15 cellular contexts compared by ENCODE assay signal in the genomic region with DNA sequence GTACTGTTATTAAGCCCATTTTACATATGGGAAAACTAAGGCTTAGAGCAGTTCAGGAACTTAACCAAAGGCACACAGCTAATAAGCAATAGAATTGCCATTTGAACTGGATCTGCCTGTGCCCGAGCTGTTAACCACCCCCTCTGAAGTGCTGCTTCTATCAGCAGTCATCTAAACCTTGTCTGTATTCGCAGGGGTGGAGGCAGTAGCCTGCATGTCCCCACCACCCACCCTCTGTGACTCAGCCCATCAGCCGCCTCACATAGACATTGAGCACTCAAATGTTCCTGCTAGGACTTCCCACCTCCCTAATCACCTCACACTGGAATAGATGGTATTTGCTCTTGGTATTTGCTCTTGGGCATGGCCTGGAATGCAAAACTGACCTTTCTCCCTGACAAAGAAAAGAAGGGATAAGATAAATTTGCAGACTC. TPM values are rescaled to one million over a fixed set of nuclear protein-coding genes. Genes with fewer than 3 reads are reported as not detected.
DNase-seq lines count a peak whose midpoint lies in the region; ATAC-seq and TF ChIP-seq lines count a peak whose summit lies in the region.
"Had no signal": no experiment of that assay in that cellular context is flagged by ENCODE, and none has a peak within 500 bp of the region (broad histone marks: within the 10 kb centered on the region; RNA-seq: fewer than 3 reads in every experiment).

No MANE protein-coding gene starts in this region.

- H3K4ac ChIP-seq in trophoblast cell (ENCODE audit: low read depth, low read length), result no peak overlapping the region

- H3K79me2 ChIP-seq in trophoblast cell (ENCODE audit: control insufficient read depth, insufficient read depth, low read length, poor library complexity), result no peaks in the 10 kb centered on the region

- H3K4me1 Mint-ChIP-seq in WTC11, result peaks cover 12% of the 10 kb centered on the region
- H3K4me1 Mint-ChIP-seq in progenitor cell of endocrine pancreas (ENCODE audit: low read depth), result peaks cover 30% of the 10 kb centered on the region

- no peak overlapping the region for H2BK5ac ChIP-seq in trophoblast cell (ENCODE audit: low read depth, low read length, poor library complexity)

- WGBS in trophoblast cell (ENCODE audit: extremely low coverage, insufficient coverage, insufficient read length), result no CpG with 5 or more reads among the region's 3 CpGs

- CTCF ChIA-PET in WTC11 (lab: Charles Lee), result no interaction called here

- H3K23ac ChIP-seq in trophoblast cell (ENCODE audit: low read length), result no peak overlapping the region

- POLR2A ChIA-PET in WTC11 (lab: Charles Lee), result no interaction called here

- H3K9me3 Mint-ChIP-seq in WTC11 (peaks cover 7% of the 10 kb centered on the region), progenitor cell of endocrine pancreas (ENCODE audit: low read depth) (no peaks in the 10 kb centered on the region)
- H3K9me3 Mint-ChIP-seq: activated naive CD8-positive, alpha-beta T cell treated with anti-CD3 and anti-CD28 coated beads, Interleukin-2, amount 10 ng/mL, durations not matched to agents 7 days and 5 days; CD8-positive, alpha-beta T cell had no signal

- H3K9me3 ChIP-seq in trophoblast cell (ENCODE audit: insufficient read depth, low read depth, low read length), result peaks cover 2% of the 10 kb centered on the region

- no peak overlapping the region for H3K4me2 ChIP-seq in trophoblast cell (ENCODE audit: low read length)
- H3K4me2 ChIP-seq: KMS-11 had no signal

- H4K91ac ChIP-seq in trophoblast cell (ENCODE audit: low read depth, low read length), result no peak overlapping the region

- H3K27me3 ChIP-seq in trophoblast cell (ENCODE audit: insufficient read depth, low read length), result no peaks in the 10 kb centered on the region

- H3K4me3 ChIP-seq in trophoblast cell (ENCODE audit: low read depth, low read length), result no peak overlapping the region
- H3K4me3 ChIP-seq in coronary artery, result no peak overlapping the region

- no peak overlapping the region for H4K8ac ChIP-seq in trophoblast cell (ENCODE audit: low read depth, low read length)

- H2BK12ac ChIP-seq in trophoblast cell (ENCODE audit: low read length), result no peak overlapping the region

- H3K4me3 Mint-ChIP-seq in WTC11 (no peak overlapping the region), progenitor cell of endocrine pancreas (ENCODE audit: low read depth) (no peak overlapping the region)
- H3K4me3 Mint-ChIP-seq: activated naive CD8-positive, alpha-beta T cell treated with anti-CD3 and anti-CD28 coated beads, Interleukin-2, amount 10 ng/mL, durations not matched to agents 7 days and 5 days; CD8-positive, alpha-beta T cell had no signal

- TF ChIP-seq CTCF in WTC11 (IDR thresholded peaks at IDR 0.05) (no peak), coronary artery (IDR thresholded peaks at IDR 0.05) (no peak), progenitor cell of endocrine pancreas (IDR thresholded peaks at IDR 0.05; ENCODE audit: unreplicated experiment) (no peak)

- ATAC-seq in WTC11 (peak; percentile 55), left cardiac atrium (peak; percentile 70), GM18520 (IDR thresholded peaks at IDR 0.05; ENCODE audit: unreplicated experiment) (no peak), HG03039 (IDR thresholded peaks at IDR 0.05; ENCODE audit: unreplicated experiment) (no peak)

- H3K27ac Mint-ChIP-seq in WTC11 (no peak overlapping the region), progenitor cell of endocrine pancreas (no peak overlapping the region)
- H3K27ac Mint-ChIP-seq: activated naive CD8-positive, alpha-beta T cell treated with anti-CD3 and anti-CD28 coated beads, Interleukin-2, amount 10 ng/mL, durations not matched to agents 7 days and 5 days; CD8-positive, alpha-beta T cell had no signal

- H3K27ac ChIP-seq in trophoblast cell (ENCODE audit: low read depth, low read length) (no peak overlapping the region), coronary artery (peak overlapping the region in 1 of 2 donors; percentile 56)
- H3K27ac ChIP-seq: KMS-11 had no signal

- DNase-seq in HK-2 (ENCODE audit: unreplicated experiment), result peak; percentile 53
- no peak for DNase-seq in WTC11 (ENCODE audit: low spot score)
- DNase-seq in left cardiac atrium, result no peak
- peak; percentile 89 to 90 for DNase-seq in trophoblast cell
- DNase-seq in coronary artery (ENCODE audit: low spot score), result no peak
- DNase-seq in progenitor cell of endocrine pancreas (ENCODE audit: low spot score, unreplicated experiment), result no peak
- DNase-seq: activated naive CD8-positive, alpha-beta T cell treated with anti-CD3 and anti-CD28 coated beads, Interleukin-2, amount 10 ng/mL, durations not matched to agents 7 days and 5 days; CD8-positive, alpha-beta T cell; effector memory CD4-positive, alpha-beta T cell; GOT3; midbrain; T1000 had no signal

- H3K27me3 Mint-ChIP-seq in WTC11 (ENCODE audit: low read depth) (no peaks in the 10 kb centered on the region), progenitor cell of endocrine pancreas (no peaks in the 10 kb centered on the region)

- H3K18ac ChIP-seq in trophoblast cell (ENCODE audit: low read length), result no peak overlapping the region

- no peak overlapping the region for H3K14ac ChIP-seq in trophoblast cell (ENCODE audit: low read length)

- H3K9ac ChIP-seq in trophoblast cell (ENCODE audit: low read length), result no peak overlapping the region
- H3K9ac ChIP-seq: KMS-11 had no signal

- intact Hi-C loops in left cardiac atrium (cut with DNase I), result no loop called here

- H2BK120ac ChIP-seq in trophoblast cell (ENCODE audit: insufficient read depth, low read length, poor library complexity), result no peak overlapping the region

- H3K4me1 ChIP-seq in trophoblast cell (ENCODE audit: control insufficient read depth in 1 of 2, insufficient read depth in 2 of 2, low read length in 2 of 2), result peaks cover 20 to 32% of the 10 kb centered on the region in 2 experiments

- no peak overlapping the region for H4K12ac ChIP-seq in trophoblast cell (ENCODE audit: low read depth, low read length)

- H3K36me3 Mint-ChIP-seq in WTC11 (peaks cover 8% of the 10 kb centered on the region), progenitor cell of endocrine pancreas (ENCODE audit: insufficient read depth) (peaks cover 24% of the 10 kb centered on the region)
- H3K36me3 Mint-ChIP-seq: activated naive CD8-positive, alpha-beta T cell treated with anti-CD3 and anti-CD28 coated beads, Interleukin-2, amount 10 ng/mL, durations not matched to agents 7 days and 5 days; CD8-positive, alpha-beta T cell had no signal

- H3K79me1 ChIP-seq in trophoblast cell (ENCODE audit: low read length), result peaks cover 20% of the 10 kb centered on the region

- H2AFZ ChIP-seq in trophoblast cell (ENCODE audit: insufficient read depth, low read length, poor library complexity), result no peak overlapping the region

- peaks cover 10 to 28% of the 10 kb centered on the region in 2 experiments for H3K36me3 ChIP-seq in trophoblast cell (ENCODE audit: control insufficient read depth in 1 of 2, insufficient read depth in 2 of 2, low read length in 2 of 2)

- H2AK5ac ChIP-seq in trophoblast cell (ENCODE audit: low read length), result no peak overlapping the region

TF ChIP-seq in WTC11, 78 proteins besides CTCF, POLR2A, EP300 and RAD21 (continues in another document):
- no peak for TF ChIP-seq ETV6 (CRISPR knock-in tag; IDR thresholded peaks at IDR 0.05)
- TF ChIP-seq, protein P1, sequence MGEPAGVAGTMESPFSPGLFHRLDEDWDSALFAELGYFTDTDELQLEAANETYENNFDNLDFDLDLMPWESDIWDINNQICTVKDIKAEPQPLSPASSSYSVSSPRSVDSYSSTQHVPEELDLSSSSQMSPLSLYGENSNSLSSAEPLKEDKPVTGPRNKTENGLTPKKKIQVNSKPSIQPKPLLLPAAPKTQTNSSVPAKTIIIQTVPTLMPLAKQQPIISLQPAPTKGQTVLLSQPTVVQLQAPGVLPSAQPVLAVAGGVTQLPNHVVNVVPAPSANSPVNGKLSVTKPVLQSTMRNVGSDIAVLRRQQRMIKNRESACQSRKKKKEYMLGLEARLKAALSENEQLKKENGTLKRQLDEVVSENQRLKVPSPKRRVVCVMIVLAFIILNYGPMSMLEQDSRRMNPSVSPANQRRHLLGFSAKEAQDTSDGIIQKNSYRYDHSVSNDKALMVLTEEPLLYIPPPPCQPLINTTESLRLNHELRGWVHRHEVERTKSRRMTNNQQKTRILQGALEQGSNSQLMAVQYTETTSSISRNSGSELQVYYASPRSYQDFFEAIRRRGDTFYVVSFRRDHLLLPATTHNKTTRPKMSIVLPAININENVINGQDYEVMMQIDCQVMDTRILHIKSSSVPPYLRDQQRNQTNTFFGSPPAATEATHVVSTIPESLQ (CRISPR knock-in tag; IDR thresholded peaks at IDR 0.05), result no peak
- no peak for TF ChIP-seq ZNF671 (CRISPR knock-in tag; IDR thresholded peaks at IDR 0.05)
- TF ChIP-seq TCF7 (CRISPR knock-in tag; IDR thresholded peaks at IDR 0.05; ENCODE audit: low read depth), result no peak
- TF ChIP-seq ZSCAN18 (CRISPR knock-in tag; IDR thresholded peaks at IDR 0.05), result no peak
- TF ChIP-seq IRF2 (CRISPR knock-in tag; IDR thresholded peaks at IDR 0.05; ENCODE audit: borderline replicate concordance, low read depth), result no peak
- TF ChIP-seq ZNF121 (CRISPR knock-in tag; IDR thresholded peaks at IDR 0.05), result no peak
- TF ChIP-seq NFYB (CRISPR knock-in tag; conservative IDR thresholded peaks at IDR 0.05; ENCODE audit: low read depth), result no peak
- TF ChIP-seq ZNF416 (CRISPR knock-in tag; IDR thresholded peaks at IDR 0.05), result no peak
- no peak for TF ChIP-seq OVOL2 (CRISPR knock-in tag; IDR thresholded peaks at IDR 0.05; ENCODE audit: borderline replicate concordance)
- no peak for TF ChIP-seq NR3C1 (CRISPR knock-in tag; conservative IDR thresholded peaks at IDR 0.05; ENCODE audit: low read depth)

RNA-seq across cellular contexts. Expression of gene DKK3, which starts 16.2 kb away (rescaled TPM):
- 17.6 to 21.3 TPM (median 20.6 TPM) in 3 replicates for total RNA-seq in WTC11 (2021)
- total RNA-seq in left cardiac atrium, result 1,000 to 10,000 TPM; 1,563 to 1,610 TPM
- 41.2 and 42.2 TPM in 2 replicates for polyA plus RNA-seq in trophoblast cell (2013)
- 66.3 and 75.2 TPM in 2 replicates for total RNA-seq in progenitor cell of endocrine pancreas

Comparison
In these comparisons a context has a peak if more than half of its experiments do, and no peak if none do; other contexts are left out.
1. DNase-seq: peak in HK-2 (single experiment) and trophoblast cell (2 of 2); none in WTC11 (single experiment), left cardiac atrium (single experiment), coronary artery (single experiment) and progenitor cell of endocrine pancreas (single experiment).
2. ATAC-seq: peak in WTC11 (single experiment) and left cardiac atrium (2 of 2); none in GM18520 (single experiment) and HG03039 (single experiment).
3. RNA of gene DKK3, which starts 16.2 kb away (total RNA-seq): 1,563 to 1,610 TPM in left cardiac atrium; 66.3 to 75.2 TPM in progenitor cell of endocrine pancreas and 17.6 to 21.3 TPM in WTC11; every median in the first group is over 10 times any median in the second.